Comparison of ENCODE assay signal across 1 cellular context in genomic region chr2:109501461-109501860, GRCh38.
TF ChIP-seq lines count a peak whose summit lies in the region.

No MANE protein-coding gene starts in this region.

TF ChIP-seq in IMR-90, 13 proteins besides CTCF, POLR2A, EP300 and RAD21:
- no peak for TF ChIP-seq RFX5 (IDR thresholded peaks at IDR 0.05; ENCODE audit: low read depth, low read length)
- TF ChIP-seq MAZ (IDR thresholded peaks at IDR 0.05; ENCODE audit: borderline replicate concordance, low read depth, low read length), result no peak
- TF ChIP-seq MXI1 (IDR thresholded peaks at IDR 0.05; ENCODE audit: borderline replicate concordance, low read depth, low read length), result no peak
- TF ChIP-seq BHLHE40 (IDR thresholded peaks at IDR 0.05; ENCODE audit: low read depth, low read length), result no peak
- no peak for TF ChIP-seq MAFK (IDR thresholded peaks at IDR 0.05; ENCODE audit: low read depth, low read length)
- TF ChIP-seq USF2 (IDR thresholded peaks at IDR 0.05; ENCODE audit: low read depth, low read length), result no peak
